Comparison of ENCODE assay signal across 1 cellular context in genomic region chr7:101235050-101235449, GRCh38.
TF ChIP-seq lines count a peak whose summit lies in the region.

No MANE protein-coding gene starts in this region.

TF ChIP-seq in endothelial cell of umbilical vein, 7 proteins besides CTCF, POLR2A, EP300 and RAD21:
- no peak for TF ChIP-seq EZH2 (IDR thresholded peaks at IDR 0.05; ENCODE audit: borderline replicate concordance, low read depth, low read length, severe bottlenecking)
- TF ChIP-seq, protein P1, sequence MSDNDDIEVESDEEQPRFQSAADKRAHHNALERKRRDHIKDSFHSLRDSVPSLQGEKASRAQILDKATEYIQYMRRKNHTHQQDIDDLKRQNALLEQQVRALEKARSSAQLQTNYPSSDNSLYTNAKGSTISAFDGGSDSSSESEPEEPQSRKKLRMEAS (IDR thresholded peaks at IDR 0.05; ENCODE audit: insufficient read depth, insufficient read length) = no peak
- TF ChIP-seq GATA2 (IDR thresholded peaks at IDR 0.05; ENCODE audit: insufficient read depth, insufficient read length, low read depth, low read length) = no peak
- no peak for TF ChIP-seq POLR2AphosphoS5 (IDR thresholded peaks at IDR 0.05; ENCODE audit: insufficient read depth, low read depth, low read length)
- TF ChIP-seq MYC (IDR thresholded peaks at IDR 0.05; ENCODE audit: low read depth, low read length) = no peak
- TF ChIP-seq JUN (IDR thresholded peaks at IDR 0.05; ENCODE audit: borderline replicate concordance, insufficient read depth, insufficient read length, low read depth) = no peak
- no peak for TF ChIP-seq FOS (IDR thresholded peaks at IDR 0.05; ENCODE audit: borderline replicate concordance, insufficient read depth, low read length)
